In genomic region chr2:124647245-124647644, GRCh38 we compare ENCODE assay signal across 29 cellular contexts.
"Had no signal": no experiment of that assay in that cellular context is flagged by ENCODE, and none has a peak within 500 bp of the region (broad histone marks: within the 10 kb centered on the region; RNA-seq: fewer than 3 reads in every experiment).

No MANE protein-coding gene starts in this region.

- DNase-seq: activated CD4-positive, alpha-beta memory T cell treated with anti-CD3 and anti-CD28 coated beads, Interleukin-2, amount 10 ng/mL, durations not matched to agents 7 days and 5 days; activated CD4-positive, alpha-beta T cell treated with anti-CD3 and anti-CD28 coated beads for 36 hours; activated CD4-positive, alpha-beta T cell treated with anti-CD3 and anti-CD28 coated beads, Interleukin-2, amount 10 ng/mL, durations not matched to agents 24 days and 14 days; activated CD4-positive, CD25-positive, alpha-beta regulatory T cell; activated CD4-positive, CD25-positive, alpha-beta regulatory T cell treated with anti-CD3 and anti-CD28 coated beads, Interleukin-2, amount 50 U/mL, for 72 hours; activated CD8-positive, alpha-beta memory T cell treated with anti-CD3 and anti-CD28 coated beads, Interleukin-2, amount 50 U/mL, for 48 hours; activated gamma-delta T cell; activated naive CD4-positive, alpha-beta T cell; activated naive CD4-positive, alpha-beta T cell treated with anti-CD3 and anti-CD28 coated beads, Interleukin-2, amount 10 ng/mL, durations not matched to agents 7 days and 5 days; activated naive CD8-positive, alpha-beta T cell treated with anti-CD3 and anti-CD28 coated beads, Interleukin-2, amount 10 ng/mL, durations not matched to agents 7 days and 5 days; activated T-cell treated with anti-CD3 and anti-CD28 coated beads for 4 hours; activated T-cell treated with anti-CD3 and anti-CD28 coated beads, Interleukin-2, amount 50 U/mL, for 24 hours; activated T-cell treated with anti-CD3 and anti-CD28 coated beads, Interleukin-2, amount 50 U/mL, for 72 hours; central memory CD4-positive, alpha-beta T cell; cerebellar nuclear complex; colonic mucosa; effector CD8-positive, alpha-beta T cell; foreskin fibroblast; glutamatergic neuron; T-helper 1 cell; T-helper 17 cell; T1000; WERI-Rb-1 had no signal

- H3K27ac ChIP-seq: ascending aorta, breast epithelium, cardiac muscle cell, colonic mucosa, epithelial cell of prostate, WERI-Rb-1 had no signal

- H3K4me3 ChIP-seq: ascending aorta, breast epithelium, cardiac muscle cell, colonic mucosa had no signal

- H3K4me1 ChIP-seq: ascending aorta, breast epithelium, colonic mucosa had no signal

- H3K9me3 ChIP-seq: ascending aorta, breast epithelium, colonic mucosa had no signal

- H3K36me3 ChIP-seq: ascending aorta, breast epithelium, cardiac muscle cell, colonic mucosa, WERI-Rb-1 had no signal

- ATAC-seq: activated CD4-positive, alpha-beta T cell treated with anti-CD3 and anti-CD28 coated beads for 36 hours; activated naive CD4-positive, alpha-beta T cell treated with anti-CD3 and anti-CD28 coated beads, Interleukin-2, amount 50 U/mL, for 72 hours; activated T-cell treated with anti-CD3 and anti-CD28 coated beads, Interleukin-2, amount 50 U/mL, for 72 hours; esophagus mucosa; T-helper 17 cell had no signal

- H3K27me3 ChIP-seq: ascending aorta, breast epithelium, cardiac muscle cell, colonic mucosa had no signal
